ENCODE assay signal across 27 cellular contexts in the genomic region with DNA sequence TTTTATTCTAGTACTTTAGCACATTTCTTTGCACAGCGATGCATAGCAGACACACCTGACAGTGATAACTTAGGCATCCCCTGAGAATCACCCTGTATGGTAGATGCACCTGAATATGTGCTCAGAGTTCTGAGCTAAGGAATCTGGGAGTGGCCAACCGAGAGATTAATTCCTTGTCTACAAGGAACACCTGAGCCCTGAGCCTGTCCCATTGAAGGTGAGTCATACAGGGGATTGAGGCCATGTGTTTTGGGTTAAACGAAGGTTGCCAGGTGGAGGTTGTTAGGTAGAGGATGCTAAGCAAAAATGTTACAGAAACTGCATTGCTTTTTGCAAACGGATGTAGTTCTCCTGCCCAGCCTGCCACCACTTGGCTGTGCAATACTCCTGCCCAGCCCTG.
A peak's percentile ranks its signal among the peaks of the same experiment; 100 is the strongest.
DNase-seq lines count a peak whose midpoint lies in the region; ATAC-seq and TF ChIP-seq lines count a peak whose summit lies in the region.
"Had no signal": no experiment of that assay in that cellular context is flagged by ENCODE, and none has a peak within 500 bp of the region (broad histone marks: within the 10 kb centered on the region; RNA-seq: fewer than 3 reads in every experiment).

No MANE protein-coding gene starts in this region.

- H3K4me2 ChIP-seq in PC-3 (ENCODE audit: low read length) = no peak overlapping the region
- no peak overlapping the region for H3K4me2 ChIP-seq in hepatocyte

- H2AFZ ChIP-seq in PC-3 (ENCODE audit: low read length) (no peak overlapping the region), hepatocyte (no peak overlapping the region)

- no peaks in the 10 kb centered on the region for H3K4me1 Mint-ChIP-seq in type B pancreatic cell (ENCODE audit: unreplicated experiment)
- no peaks in the 10 kb centered on the region for H3K4me1 Mint-ChIP-seq in CD4-positive, alpha-beta T cell (ENCODE audit: low read depth)

- POLR2A ChIA-PET in PC-3 (lab: Charles Lee; ENCODE audit: unreplicated experiment) = no interaction called here
- POLR2A ChIA-PET in CD4-positive, alpha-beta T cell (lab: Charles Lee) = no interaction called here

- H3K9me3 ChIP-seq in PC-3 (ENCODE audit: low read length) (no peaks in the 10 kb centered on the region), hepatocyte (ENCODE audit: low read depth) (no peaks in the 10 kb centered on the region)
- no peaks in the 10 kb centered on the region for H3K9me3 ChIP-seq in CD4-positive, alpha-beta T cell (ENCODE audit: control insufficient read depth, low read length)
- H3K9me3 ChIP-seq: Caco-2, HAP-1 had no signal

- no peaks in the 10 kb centered on the region for H3F3A ChIP-seq in PC-3 (ENCODE audit: low read length, unreplicated experiment)

- H4K20me1 ChIP-seq in PC-3 (ENCODE audit: low read length) = no peaks in the 10 kb centered on the region
- no peaks in the 10 kb centered on the region for H4K20me1 ChIP-seq in hepatocyte (ENCODE audit: insufficient read depth, poor library complexity, severe bottlenecking)

- no peaks in the 10 kb centered on the region for H3K9me3 Mint-ChIP-seq in type B pancreatic cell
- H3K9me3 Mint-ChIP-seq in CD4-positive, alpha-beta T cell = no peaks in the 10 kb centered on the region
- H3K9me3 Mint-ChIP-seq: CD8-positive, alpha-beta T cell; HFFc6 had no signal

- H3K27ac Mint-ChIP-seq in type B pancreatic cell = peak overlapping the region; percentile 66
- H3K27ac Mint-ChIP-seq in CD4-positive, alpha-beta T cell = no peak overlapping the region
- H3K27ac Mint-ChIP-seq: CD8-positive, alpha-beta T cell; HFFc6 had no signal

- intact Hi-C loops in PC-3 (cut with micrococcal nuclease) = no loop called here
- intact Hi-C loops in CD4-positive, alpha-beta T cell (cut with DNase I, micrococcal nuclease) = no loop called here

- CTCF ChIA-PET in PC-3 (lab: Charles Lee) = no interaction called here
- CTCF ChIA-PET in CD4-positive, alpha-beta T cell (lab: Charles Lee) = no interaction called here

- H3K4me1 ChIP-seq in PC-3 (ENCODE audit: insufficient read depth, low read length) (no peaks in the 10 kb centered on the region), hepatocyte (ENCODE audit: insufficient read depth) (no peaks in the 10 kb centered on the region)
- H3K4me1 ChIP-seq: Caco-2, HAP-1 had no signal

- H3K79me2 ChIP-seq in PC-3 (ENCODE audit: low read length) = no peaks in the 10 kb centered on the region
- H3K79me2 ChIP-seq in hepatocyte = no peaks in the 10 kb centered on the region

- no peak for ATAC-seq in PC-3
- no peak for ATAC-seq in CD4-positive, alpha-beta T cell (ENCODE audit: poor library complexity)
- ATAC-seq in GM19351 (IDR thresholded peaks at IDR 0.05; ENCODE audit: unreplicated experiment) = no peak
- ATAC-seq: CD8-positive, alpha-beta T cell; K562 had no signal

- no peaks in the 10 kb centered on the region for H3K36me3 ChIP-seq in PC-3 (ENCODE audit: low read depth, low read length)
- no peaks in the 10 kb centered on the region for H3K36me3 ChIP-seq in hepatocyte (replicated peaks; ENCODE audit: insufficient read depth, low read depth)
- H3K36me3 ChIP-seq: HAP-1 had no signal

- DNase-seq in HT-29 (ENCODE audit: low spot score) = peak; percentile 27
- DNase-seq in PC-3 = peak; percentile 7
- peak; percentile 5 for DNase-seq in hepatocyte (ENCODE audit: low spot score)
- no peak for DNase-seq in type B pancreatic cell (ENCODE audit: extremely low spot score, unreplicated experiment)
- DNase-seq in CD4-positive, alpha-beta T cell = no peak
- no peak for DNase-seq in OCI-M2 (lab: John Stamatoyannopoulos, UW; ENCODE audit: unreplicated experiment)
- DNase-seq: C1 segment of cervical spinal cord; Caco-2; CD8-positive, alpha-beta T cell; DND-41; GOT3; HFFc6; Kasumi-1; MV-4-11; NCI-H1105; NCI-H1436 treated with DMSO at 0.1 percent for 48 hours; NCI-H187 treated with DMSO at 0.1 percent for 48 hours; NCI-H345; NCI-H510A treated with DMSO at 0.1 percent for 48 hours; NCI-H774; NK-92 treated with Interleukin-12 subunit alpha and Interleukin-12 subunit beta, amount 100 ng/mL, for 24 hours; RPMI8226; SHP77; T-helper 1 cell had no signal

- H3K36me3 Mint-ChIP-seq in type B pancreatic cell = no peaks in the 10 kb centered on the region
- no peaks in the 10 kb centered on the region for H3K36me3 Mint-ChIP-seq in CD4-positive, alpha-beta T cell (ENCODE audit: low read depth)
- H3K36me3 Mint-ChIP-seq: CD8-positive, alpha-beta T cell had no signal

- H3K9ac ChIP-seq in PC-3 (ENCODE audit: low read length) = no peak overlapping the region

- TF ChIP-seq CTCF in PC-3 (conservative IDR thresholded peaks at IDR 0.05; ENCODE audit: low read depth, low read length) (no peak), hepatocyte (IDR thresholded peaks at IDR 0.05; ENCODE audit: poor library complexity) (no peak), type B pancreatic cell (conservative IDR thresholded peaks at IDR 0.05) (no peak)
- TF ChIP-seq CTCF in CD4-positive, alpha-beta T cell (IDR thresholded peaks at IDR 0.05) = no peak

- H3K27me3 ChIP-seq in PC-3 (ENCODE audit: low read length) (peaks cover 29% of the 10 kb centered on the region), hepatocyte (no peaks in the 10 kb centered on the region)
- H3K27me3 ChIP-seq in CD4-positive, alpha-beta T cell (ENCODE audit: control insufficient read depth, insufficient read depth, low read length) = no peaks in the 10 kb centered on the region

- WGBS in hepatocyte (ENCODE audit: low lambda C conversion rate, missing lambda C conversion rate) = 81% methylated on average over 4 of the region's 4 CpGs

- H3K4me3 ChIP-seq in PC-3 (ENCODE audit: low read length) (no peak overlapping the region), hepatocyte (no peak overlapping the region)
- H3K4me3 ChIP-seq: HAP-1, K562 had no signal

- no TSS peak for BruUV-seq in PC-3 (replicated peaks; lab: Mats Ljungman, UMichigan)

- H3K27ac ChIP-seq in PC-3 (ENCODE audit: low read length) = no peak overlapping the region
- H3K27ac ChIP-seq in hepatocyte = no peak overlapping the region
- no peak overlapping the region for H3K27ac ChIP-seq in CD4-positive, alpha-beta T cell (ENCODE audit: low read depth, low read length)

- no peak overlapping the region for H3K4me3 Mint-ChIP-seq in type B pancreatic cell
- H3K4me3 Mint-ChIP-seq in CD4-positive, alpha-beta T cell = no peak overlapping the region
- H3K4me3 Mint-ChIP-seq: CD8-positive, alpha-beta T cell; HFFc6 had no signal

- no peaks in the 10 kb centered on the region for H3K9me2 ChIP-seq in PC-3 (replicated peaks; ENCODE audit: low read length)
- no peaks in the 10 kb centered on the region for H3K9me2 ChIP-seq in hepatocyte (replicated peaks; ENCODE audit: insufficient read depth)

- H3K27me3 Mint-ChIP-seq in type B pancreatic cell = peaks cover 2% of the 10 kb centered on the region
- H3K27me3 Mint-ChIP-seq in CD4-positive, alpha-beta T cell = peaks cover 12% of the 10 kb centered on the region

Comparison
In these comparisons a context has a peak if more than half of its experiments do, and no peak if none do; other contexts are left out.
1. DNase-seq: peak in HT-29 (single experiment), PC-3 (single experiment) and hepatocyte (single experiment); none in type B pancreatic cell (single experiment), CD4-positive, alpha-beta T cell (0 of 10) and OCI-M2 (single experiment).